8 cellular contexts compared by ENCODE assay signal in the genomic region with DNA sequence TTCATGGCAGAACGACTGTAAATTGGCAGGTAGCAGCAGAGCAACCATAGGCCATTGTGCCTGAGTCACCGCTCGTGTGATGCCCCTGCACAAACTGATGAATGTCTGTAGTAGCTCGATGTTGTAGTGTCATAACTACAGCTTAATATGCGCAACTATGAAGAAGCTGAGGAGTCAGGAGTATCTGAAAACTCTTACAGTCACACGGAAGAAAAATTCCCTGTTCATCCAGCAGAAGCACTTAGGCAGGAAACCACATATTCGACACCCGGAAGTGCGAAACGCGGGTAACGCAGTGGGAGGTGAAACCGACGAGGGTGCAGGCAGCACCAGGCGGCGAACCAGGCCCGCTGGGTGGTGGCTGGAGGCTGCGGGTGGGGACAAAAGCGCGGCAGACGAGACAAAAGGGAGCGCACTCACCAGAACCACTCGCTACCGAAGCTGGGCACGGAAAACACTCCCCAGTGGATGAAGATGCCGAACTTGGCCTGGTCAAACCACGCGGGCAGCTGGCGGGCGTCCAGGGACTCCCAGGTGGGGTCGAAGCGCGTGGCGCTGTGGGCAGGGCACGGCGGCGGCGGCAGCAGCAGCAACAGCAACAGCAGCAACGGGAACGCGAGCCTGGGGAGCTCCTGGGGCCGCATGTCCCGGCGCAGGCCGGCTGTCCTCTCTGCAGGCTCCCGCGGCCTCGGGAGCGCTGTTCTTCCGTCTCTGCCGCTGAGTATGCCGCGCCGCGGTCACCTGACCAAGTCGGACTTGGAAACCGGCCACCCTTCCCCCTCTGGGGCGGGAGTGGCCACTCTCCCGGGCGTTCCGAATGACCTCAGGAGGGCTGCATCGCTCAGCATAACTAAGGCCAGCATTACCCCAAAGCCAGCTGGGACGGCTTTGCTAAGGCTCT. TPM values are rescaled to one million over a fixed set of nuclear protein-coding genes. Genes with fewer than 3 reads are reported as not detected.
DNase-seq lines count a peak whose midpoint lies in the region; ATAC-seq and TF ChIP-seq lines count a peak whose summit lies in the region.

A gene with protein sequence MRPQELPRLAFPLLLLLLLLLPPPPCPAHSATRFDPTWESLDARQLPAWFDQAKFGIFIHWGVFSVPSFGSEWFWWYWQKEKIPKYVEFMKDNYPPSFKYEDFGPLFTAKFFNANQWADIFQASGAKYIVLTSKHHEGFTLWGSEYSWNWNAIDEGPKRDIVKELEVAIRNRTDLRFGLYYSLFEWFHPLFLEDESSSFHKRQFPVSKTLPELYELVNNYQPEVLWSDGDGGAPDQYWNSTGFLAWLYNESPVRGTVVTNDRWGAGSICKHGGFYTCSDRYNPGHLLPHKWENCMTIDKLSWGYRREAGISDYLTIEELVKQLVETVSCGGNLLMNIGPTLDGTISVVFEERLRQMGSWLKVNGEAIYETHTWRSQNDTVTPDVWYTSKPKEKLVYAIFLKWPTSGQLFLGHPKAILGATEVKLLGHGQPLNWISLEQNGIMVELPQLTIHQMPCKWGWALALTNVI (minus strand): TSS at position 730 of the 901 bp plus-strand sequence. CDS start 86 bp downstream, at position 644.

- peaks cover 13 to 39% (median 30%) of the 10 kb centered on the region in 3 donors for H3K4me1 Mint-ChIP-seq in IgD-negative memory B cell
- peaks cover 30% of the 10 kb centered on the region for H3K4me1 Mint-ChIP-seq in T-helper 2 cell treated with Interferon-gamma antibody and Interleukin-4, amounts not matched to agents 5 μg/mL and 100 μg/mL, for 36 hours (ENCODE audit: low read depth)

- H3K27ac Mint-ChIP-seq in IgD-negative memory B cell, result peak within 1 kb of the TSS; percentile 72 to 84 (median 73)
- H3K27ac Mint-ChIP-seq in T-helper 2 cell treated with Interferon-gamma antibody and Interleukin-4, amounts not matched to agents 5 μg/mL and 100 μg/mL, for 36 hours, result peak within 1 kb of the TSS; percentile 97

- no peaks in the 10 kb centered on the region for H3K9me3 Mint-ChIP-seq in IgD-negative memory B cell
- H3K9me3 Mint-ChIP-seq in T-helper 2 cell treated with Interferon-gamma antibody and Interleukin-4, amounts not matched to agents 5 μg/mL and 100 μg/mL, for 36 hours, result no peaks in the 10 kb centered on the region

- peak within 1 kb of the TSS; percentile 60 to 71 for H3K4me3 ChIP-seq in right atrium auricular region
- peak within 1 kb of the TSS; percentile 54 to 70 for H3K4me3 ChIP-seq in prostate gland
- H3K4me3 ChIP-seq in upper lobe of right lung, result peak within 1 kb of the TSS; percentile 70

- peak; percentile 57 for ATAC-seq in GM21526 (IDR thresholded peaks at IDR 0.05; ENCODE audit: low FRiP score, unreplicated experiment)
- ATAC-seq in upper lobe of right lung, result peak; percentile 95

- H3K4me1 ChIP-seq in right atrium auricular region (peaks cover 0 to 37% of the 10 kb centered on the region in 2 donors), prostate gland (replicated peaks) (no peaks in the 10 kb centered on the region), upper lobe of right lung (peaks cover 27% of the 10 kb centered on the region)

- 5% methylated on average over 58 of the region's 63 CpGs for WGBS in prostate gland

- intact Hi-C loops in prostate gland (cut with DNase I), result no loop called here
- intact Hi-C loops in upper lobe of right lung (cut with DNase I), result no loop called here

- H3K9me3 ChIP-seq in right atrium auricular region (no peaks in the 10 kb centered on the region), prostate gland (no peaks in the 10 kb centered on the region), upper lobe of right lung (no peaks in the 10 kb centered on the region)

- H3K36me3 Mint-ChIP-seq in IgD-negative memory B cell, result no peaks in the 10 kb centered on the region
- peaks cover 22% of the 10 kb centered on the region for H3K36me3 Mint-ChIP-seq in T-helper 2 cell treated with Interferon-gamma antibody and Interleukin-4, amounts not matched to agents 5 μg/mL and 100 μg/mL, for 36 hours (ENCODE audit: low read depth)

- no peaks in the 10 kb centered on the region for H3K27me3 ChIP-seq in right atrium auricular region
- H3K27me3 ChIP-seq in prostate gland (replicated peaks; ENCODE audit: insufficient read depth), result no peaks in the 10 kb centered on the region
- no peaks in the 10 kb centered on the region for H3K27me3 ChIP-seq in upper lobe of right lung

- peak; percentile 30 for DNase-seq in DMS153 treated with DMSO at 0.1 percent for 48 hours (lab: John Stamatoyannopoulos, UW; ENCODE audit: unreplicated experiment)
- DNase-seq in T-helper 2 cell treated with Interferon-gamma antibody and Interleukin-4, amounts not matched to agents 5 μg/mL and 100 μg/mL, for 36 hours (ENCODE audit: low spot score), result peak; percentile 69
- DNase-seq in anterior cingulate cortex (lab: John Stamatoyannopoulos, UW), result peak in 57 of 58 donors; percentile 20 to 93 (median 79)
- DNase-seq in right atrium auricular region (ENCODE audit: low spot score), result peak; percentile 95
- DNase-seq in prostate gland (ENCODE audit: low spot score), result peak; percentile 67
- DNase-seq in upper lobe of right lung, result peak; percentile 95

- TF ChIP-seq POLR2A in prostate gland (IDR thresholded peaks at IDR 0.05), result peak; percentile 55

- peak within 1 kb of the TSS; percentile 91 to 99 (median 96) for H3K4me3 Mint-ChIP-seq in IgD-negative memory B cell
- peak within 1 kb of the TSS; percentile 93 for H3K4me3 Mint-ChIP-seq in T-helper 2 cell treated with Interferon-gamma antibody and Interleukin-4, amounts not matched to agents 5 μg/mL and 100 μg/mL, for 36 hours

- H3K36me3 ChIP-seq in right atrium auricular region, result peaks cover 10% of the 10 kb centered on the region
- no peaks in the 10 kb centered on the region for H3K36me3 ChIP-seq in prostate gland
- peaks cover 9% of the 10 kb centered on the region for H3K36me3 ChIP-seq in upper lobe of right lung

- H3K27me3 Mint-ChIP-seq in IgD-negative memory B cell, result no peaks in the 10 kb centered on the region
- H3K27me3 Mint-ChIP-seq in T-helper 2 cell treated with Interferon-gamma antibody and Interleukin-4, amounts not matched to agents 5 μg/mL and 100 μg/mL, for 36 hours (ENCODE audit: low read depth), result no peaks in the 10 kb centered on the region

- peak within 1 kb of the TSS; percentile 88 to 92 for H3K27ac ChIP-seq in right atrium auricular region
- H3K27ac ChIP-seq in prostate gland, result peak within 1 kb of the TSS; percentile 75 to 79
- peak within 1 kb of the TSS; percentile 89 for H3K27ac ChIP-seq in upper lobe of right lung

- peak in 1 of 2 donors; percentile 41 for TF ChIP-seq CTCF in right atrium auricular region (IDR thresholded peaks at IDR 0.05)
- peak in 1 of 4 experiments; percentile 3 for TF ChIP-seq CTCF in prostate gland (IDR thresholded peaks at IDR 0.05)
- TF ChIP-seq CTCF in upper lobe of right lung (IDR thresholded peaks at IDR 0.05), result no peak

RNA-seq across cellular contexts. Expression of the gene that starts here (rescaled TPM):
- 15.4 TPM for polyA plus RNA-seq in IgD-negative memory B cell
- total RNA-seq in right atrium auricular region (10 to 100 TPM; 17.3 to 27.3 TPM), prostate gland (10 to 100 TPM; 32.5 to 32.7 TPM), upper lobe of right lung (50.6 TPM)

Comparison
In these comparisons a context has a peak if more than half of its experiments do, and no peak if none do; other contexts are left out.
1. Peak in every context shown above with its lines: DNase-seq, ATAC-seq, H3K4me3 ChIP-seq and H3K27ac ChIP-seq.
2. DNase-seq: peak in every context shown above with its lines; median percentile 95 in right atrium auricular region; 95 in upper lobe of right lung; 79 in anterior cingulate cortex; 69 in T-helper 2 cell treated with Interferon-gamma antibody and Interleukin-4, amounts not matched to agents 5 μg/mL and 100 μg/mL, for 36 hours; 67 in prostate gland; 30 in DMS153 treated with DMSO at 0.1 percent for 48 hours.